1 cellular context compared by ENCODE assay signal in genomic region chr19:38949580-38950367, GRCh38.
TF ChIP-seq lines count a peak whose summit lies in the region.

No MANE protein-coding gene starts in this region.

TF ChIP-seq in K562, 482 proteins besides CTCF, POLR2A, EP300 and RAD21:
- TF ChIP-seq TFE3 (CRISPR knock-in tag; IDR thresholded peaks at IDR 0.05) (no peak), E2F3 (CRISPR knock-in tag; IDR thresholded peaks at IDR 0.05) (no peak), SNIP1 (IDR thresholded peaks at IDR 0.05; ENCODE audit: low read depth) (no peak), FIP1L1 (IDR thresholded peaks at IDR 0.05; ENCODE audit: low read depth, low read length, poor library complexity, severe bottlenecking) (peak; percentile 40), ZBTB33 (CRISPR knock-in tag; IDR thresholded peaks at IDR 0.05) (peak; percentile 82), EGR1 (conservative IDR thresholded peaks at IDR 0.05) (peak; percentile 33; the same call in 1 of the 2 replicates), POLR2G (IDR thresholded peaks at IDR 0.05; ENCODE audit: low read depth, low read length) (peak; percentile 43)
